8 cellular contexts compared by ENCODE assay signal in genomic region chr15:64070965-64071851, GRCh38. TPM values are rescaled to one million over a fixed set of nuclear protein-coding genes. Genes with fewer than 3 reads are reported as not detected.
A peak's percentile ranks its signal among the peaks of the same experiment; 100 is the strongest.
DNase-seq lines count a peak whose midpoint lies in the region; ATAC-seq, FAIRE-seq and TF ChIP-seq lines count a peak whose summit lies in the region.

No MANE protein-coding gene starts in this region.

- intact Hi-C loops in activated B cell treated with CpG ODN at 0.5 μM for 24 hours (cut with micrococcal nuclease) (no loop called here), heart right ventricle (cut with DNase I) (loop anchor here in 2 of 10 donors (5.0 kb wide), 1 partner anchor 459 kb away; no protein-coding TSS in a partner anchor)

- no peaks in the 10 kb centered on the region for H3K27me3 ChIP-seq in heart right ventricle

- CTCF ChIA-PET in activated B cell treated with CpG ODN at 0.5 μM for 24 hours (lab: Charles Lee) = interaction anchor here (1.1 to 7.2 kb wide), 6 partner anchors 18 to 456 kb away, joined by 3 to 196 read pairs (median 4); no protein-coding TSS in a partner anchor

- ATAC-seq in activated B cell treated with CpG ODN at 0.5 μM for 24 hours (ENCODE audit: low read depth) = no peak
- peak; percentile 49 to 84 (median 58) for ATAC-seq in heart right ventricle
- no peak for ATAC-seq in HG02981 (IDR thresholded peaks at IDR 0.05; ENCODE audit: unreplicated experiment)

- H3K36me3 Mint-ChIP-seq in activated B cell treated with CpG ODN at 0.5 μM for 24 hours (ENCODE audit: low read depth) = peaks cover 40% of the 10 kb centered on the region
- peaks cover 3 to 10% (median 9%) of the 10 kb centered on the region in 3 donors for H3K36me3 Mint-ChIP-seq in immature natural killer cell

- H3K36me3 ChIP-seq in heart right ventricle = peaks cover 0 to 46% (median 25%) of the 10 kb centered on the region in 9 donors

- DNase-seq in EL (peak; percentile 85), activated B cell treated with CpG ODN at 0.5 μM for 24 hours (no peak), heart right ventricle (peak in 1 of 2 donors; percentile 35), skeletal muscle cell (ENCODE audit: low read depth) (peak; percentile 51), immature natural killer cell (no peak), activated gamma-delta T cell (lab: John Stamatoyannopoulos, UW) (no peak), GM19239 (ENCODE audit: insufficient read length, low spot score) (no peak)

- peaks cover 0 to 58% (median 27%) of the 10 kb centered on the region in 9 donors for H3K4me1 ChIP-seq in heart right ventricle

- no peak for FAIRE-seq in GM19239 (lab: Jason Lieb, UNC)

- TF ChIP-seq CTCF in activated B cell treated with CpG ODN at 0.5 μM for 24 hours (IDR thresholded peaks at IDR 0.05) = no peak
- TF ChIP-seq CTCF in heart right ventricle (IDR thresholded peaks at IDR 0.05) = no peak

- peaks cover 36% of the 10 kb centered on the region for H3K4me1 Mint-ChIP-seq in activated B cell treated with CpG ODN at 0.5 μM for 24 hours
- peaks cover 10 to 15% of the 10 kb centered on the region in 2 donors for H3K4me1 Mint-ChIP-seq in immature natural killer cell

- H3K4me3 ChIP-seq in heart right ventricle (no peak overlapping the region), skeletal muscle cell (ENCODE audit: low read depth, low read length) (no peak overlapping the region)

- H3K9me3 Mint-ChIP-seq in activated B cell treated with CpG ODN at 0.5 μM for 24 hours (no peaks in the 10 kb centered on the region), immature natural killer cell (no peaks in the 10 kb centered on the region)

- 41 to 46% methylated on average over 8 of the region's 8 CpGs for WGBS in heart right ventricle, 2 donors

- peak overlapping the region in 9 of 10 donors; percentile 26 to 73 (median 46) for H3K27ac ChIP-seq in heart right ventricle

- H3K9me3 ChIP-seq in heart right ventricle = no peaks in the 10 kb centered on the region

- peak overlapping the region; percentile 15 for H3K27ac Mint-ChIP-seq in activated B cell treated with CpG ODN at 0.5 μM for 24 hours
- peak overlapping the region in 1 of 6 donors; percentile 68 for H3K27ac Mint-ChIP-seq in immature natural killer cell

- H3K4me3 Mint-ChIP-seq in activated B cell treated with CpG ODN at 0.5 μM for 24 hours (no peak overlapping the region), immature natural killer cell (no peak overlapping the region)

- H3K27me3 Mint-ChIP-seq in activated B cell treated with CpG ODN at 0.5 μM for 24 hours (no peaks in the 10 kb centered on the region), immature natural killer cell (ENCODE audit: low read depth in 3 of 3) (peaks cover 0 to 2% (median 0%) of the 10 kb centered on the region in 3 donors)

- POLR2A ChIA-PET in activated B cell treated with CpG ODN at 0.5 μM for 24 hours (lab: Charles Lee) = interaction anchor here (0.6 to 0.8 kb wide), 4 partner anchors 18 to 910 kb away, joined by 3 to 9 read pairs (median 4); no protein-coding TSS in a partner anchor

RNA-seq across cellular contexts. Expression of gene CIAO2A, which starts 22.4 kb away (rescaled TPM):
- total RNA-seq in activated B cell treated with CpG ODN at 0.5 μM for 24 hours (58.4 and 63.2 TPM in 2 replicates), heart right ventricle (10 to 100 TPM; 36.4 to 65.6 (median 52.3) TPM)
- polyA plus RNA-seq in heart right ventricle (100 to 1,000 TPM in 1 of 2 donors, 10 to 100 TPM in 1; 62.2 to 118 TPM), immature natural killer cell (100 to 1,000 TPM in 2 of 3 donors, 10 to 100 TPM in 1; 67.1 to 168 (median 102) TPM)

RNA-seq across cellular contexts. Expression of gene SNX1, which starts 24.6 kb away (rescaled TPM):
- total RNA-seq in activated B cell treated with CpG ODN at 0.5 μM for 24 hours (137 and 138 TPM in 2 replicates), heart right ventricle (100 to 1,000 TPM in 3 of 10 donors, 10 to 100 TPM in 7; 80.8 to 110 (median 96.0) TPM)
- polyA plus RNA-seq in heart right ventricle (10 to 100 TPM; 44.9 to 47.9 TPM), immature natural killer cell (10 to 100 TPM; 59.4 to 83.6 (median 82.2) TPM)

RNA-seq across cellular contexts. Expression of gene DAPK2, which starts 24.9 kb away (rescaled TPM):
- total RNA-seq in activated B cell treated with CpG ODN at 0.5 μM for 24 hours (4.2 and 4.3 TPM in 2 replicates), heart right ventricle (10 to 100 TPM; 20.8 to 62.6 (median 38.5) TPM)
- polyA plus RNA-seq in heart right ventricle (10 to 100 TPM; 33.0 to 44.6 TPM), immature natural killer cell (1 to 10 TPM; 4.5 to 7.3 (median 5.1) TPM)

Comparison
In these comparisons a context has a peak if more than half of its experiments do, and no peak if none do; other contexts are left out.
1. DNase-seq: peak in EL (single experiment) and skeletal muscle cell (single experiment); none in activated B cell treated with CpG ODN at 0.5 μM for 24 hours (single experiment), immature natural killer cell (0 of 3), activated gamma-delta T cell (single experiment) and GM19239 (single experiment).
2. ATAC-seq: peak in heart right ventricle (8 of 8); none in activated B cell treated with CpG ODN at 0.5 μM for 24 hours (single experiment) and HG02981 (single experiment).